In the genomic region with DNA sequence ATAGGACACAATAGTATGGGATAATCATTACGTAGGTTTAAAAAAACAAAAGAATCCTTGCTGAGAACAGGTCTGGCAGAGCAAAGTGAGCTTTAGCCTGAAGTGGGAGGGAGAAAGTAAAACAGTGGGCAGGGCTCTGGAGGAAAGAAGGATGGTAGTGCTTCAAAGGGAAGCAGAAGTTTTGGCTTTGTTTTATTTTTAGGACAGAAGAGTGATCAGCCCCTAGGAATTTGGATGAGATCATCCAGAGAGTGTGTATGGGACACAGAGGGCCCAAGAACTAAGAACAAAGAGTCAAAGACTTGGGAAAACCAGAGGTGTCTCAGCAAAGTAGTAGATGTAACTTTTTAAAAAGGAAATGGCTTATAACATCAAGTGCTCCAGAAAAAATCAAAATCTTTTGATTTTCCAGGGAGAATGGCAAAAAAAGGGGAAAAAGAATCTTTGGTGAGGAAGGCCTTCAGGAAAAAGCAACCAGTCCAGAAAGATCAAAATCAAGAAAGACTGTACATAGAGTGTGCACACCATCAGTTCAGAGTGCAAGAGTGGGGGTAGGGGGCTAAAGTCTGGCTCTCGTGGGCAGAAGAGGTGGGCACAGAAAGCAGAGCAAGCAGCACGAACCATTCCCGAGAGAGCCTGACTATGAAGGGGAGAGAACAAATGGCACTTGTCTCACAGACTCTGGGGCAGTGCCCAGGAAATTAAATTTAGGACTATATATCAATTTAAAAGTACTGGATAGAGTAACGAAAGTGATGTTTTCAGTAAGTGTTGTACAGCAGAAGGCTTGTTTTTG, we compare ENCODE assay signal across 8 cellular contexts. TPM values are rescaled to one million over a fixed set of nuclear protein-coding genes. Genes with fewer than 3 reads are reported as not detected.
DNase-seq lines count a peak whose midpoint lies in the region; ATAC-seq and TF ChIP-seq lines count a peak whose summit lies in the region.

No MANE protein-coding gene starts in this region.

- peak overlapping the region; percentile 6 for H3K27ac Mint-ChIP-seq in activated CD4-positive, alpha-beta T cell treated with anti-CD3 and anti-CD28 coated beads, Interleukin-2, amount 10 ng/mL, durations not matched to agents 24 days and 14 days

- no peak overlapping the region for H3K4me3 Mint-ChIP-seq in activated CD4-positive, alpha-beta T cell treated with anti-CD3 and anti-CD28 coated beads, Interleukin-2, amount 10 ng/mL, durations not matched to agents 24 days and 14 days

- ATAC-seq in left lung: peak; percentile 84
- peak in 1 of 2 donors; percentile 92 for ATAC-seq in upper lobe of left lung (ENCODE audit: low FRiP score in 2 of 2)
- ATAC-seq in GM18519 (IDR thresholded peaks at IDR 0.05; ENCODE audit: low FRiP score, unreplicated experiment): no peak

- TF ChIP-seq POLR2A in upper lobe of left lung (IDR thresholded peaks at IDR 0.05): no peak

- H3K4me3 ChIP-seq in choroid plexus epithelial cell (ENCODE audit: low read depth, low read length) (no peak overlapping the region), left lung (no peak overlapping the region), upper lobe of left lung (no peak overlapping the region)

- H3K4me1 ChIP-seq in left lung (peaks cover 21 to 76% of the 10 kb centered on the region in 2 donors), upper lobe of left lung (peaks cover 34 to 62% (median 40%) of the 10 kb centered on the region in 4 donors)

- TF ChIP-seq CTCF in choroid plexus epithelial cell (conservative IDR thresholded peaks at IDR 0.05; ENCODE audit: low read depth, low read length) (no peak), left lung (IDR thresholded peaks at IDR 0.05) (no peak), upper lobe of left lung (IDR thresholded peaks at IDR 0.05) (no peak)

- H3K27ac ChIP-seq in left lung: peak overlapping the region; percentile 47 to 78
- H3K27ac ChIP-seq in upper lobe of left lung: peak overlapping the region; percentile 2 to 68 (median 47)

- H3K9me3 ChIP-seq in left lung (no peaks in the 10 kb centered on the region), upper lobe of left lung (no peaks in the 10 kb centered on the region)

- peaks cover 2% of the 10 kb centered on the region for H3K36me3 Mint-ChIP-seq in activated CD4-positive, alpha-beta T cell treated with anti-CD3 and anti-CD28 coated beads, Interleukin-2, amount 10 ng/mL, durations not matched to agents 24 days and 14 days (ENCODE audit: low read depth)

- intact Hi-C loops in activated CD4-positive, alpha-beta T cell treated with anti-CD3 and anti-CD28 coated beads, Interleukin-2, amount 10 ng/mL, durations not matched to agents 24 days and 14 days (cut with micrococcal nuclease): no loop called here
- intact Hi-C loops in left lung (cut with DNase I): no loop called here

- no peaks in the 10 kb centered on the region for H3K9me3 Mint-ChIP-seq in activated CD4-positive, alpha-beta T cell treated with anti-CD3 and anti-CD28 coated beads, Interleukin-2, amount 10 ng/mL, durations not matched to agents 24 days and 14 days

- H3K27me3 ChIP-seq in left lung (no peaks in the 10 kb centered on the region), upper lobe of left lung (no peaks in the 10 kb centered on the region)

- WGBS in upper lobe of left lung, 2 donors: 63 to 70% methylated on average over 5 of the region's 5 CpGs

- TF ChIP-seq EP300 in upper lobe of left lung (IDR thresholded peaks at IDR 0.05): no peak

- H3K36me3 ChIP-seq in left lung (no peaks in the 10 kb centered on the region), upper lobe of left lung (no peaks in the 10 kb centered on the region)

- peaks cover 22% of the 10 kb centered on the region for H3K4me1 Mint-ChIP-seq in activated CD4-positive, alpha-beta T cell treated with anti-CD3 and anti-CD28 coated beads, Interleukin-2, amount 10 ng/mL, durations not matched to agents 24 days and 14 days

- no peak for DNase-seq in activated CD4-positive, alpha-beta T cell treated with anti-CD3 and anti-CD28 coated beads, Interleukin-2, amount 10 ng/mL, durations not matched to agents 24 days and 14 days
- no peak for DNase-seq in activated CD4-positive, alpha-beta T cell treated with anti-CD3 and anti-CD28 coated beads for 1 hour
- DNase-seq in choroid plexus epithelial cell (ENCODE audit: low read depth): peak; percentile 77
- no peak for DNase-seq in left lung
- no peak for DNase-seq in upper lobe of left lung
- DNase-seq in cerebellar nuclear complex (lab: John Stamatoyannopoulos, UW): no peak
- DNase-seq in stimulated activated CD4-positive, alpha-beta T cell treated with anti-CD3 and anti-CD28 coated beads, Interleukin-1b, Interleukin-23, amount 100 ng/mL, for 48 hours: no peak

- no peaks in the 10 kb centered on the region for H3K27me3 Mint-ChIP-seq in activated CD4-positive, alpha-beta T cell treated with anti-CD3 and anti-CD28 coated beads, Interleukin-2, amount 10 ng/mL, durations not matched to agents 24 days and 14 days

RNA-seq across cellular contexts. Expression of gene MAPK1, which starts 30.1 kb away (rescaled TPM):
- total RNA-seq in activated CD4-positive, alpha-beta T cell treated with anti-CD3 and anti-CD28 coated beads, Interleukin-2, amount 10 ng/mL, durations not matched to agents 24 days and 14 days: 101 TPM in 2 replicates
- total RNA-seq in left lung: 100 to 1,000 TPM; 163 to 171 TPM
- total RNA-seq in upper lobe of left lung: 100 to 1,000 TPM in 2 of 6 donors, 10 to 100 TPM in 4; 50.2 to 180 (median 65.9) TPM
